In genomic region chr3:72451840-72452239, GRCh38 we compare ENCODE assay signal across 1 cellular context.
TF ChIP-seq lines count a peak whose summit lies in the region.

No MANE protein-coding gene starts in this region.

TF ChIP-seq in HepG2, 621 proteins besides CTCF, POLR2A, EP300 and RAD21:
- no peak for TF ChIP-seq NR1H2 (CRISPR knock-in tag; IDR thresholded peaks at IDR 0.05; ENCODE audit: borderline replicate concordance, low read depth)
- no peak for TF ChIP-seq IRF2 (CRISPR knock-in tag; IDR thresholded peaks at IDR 0.05)
- no peak for TF ChIP-seq HDAC6 (IDR thresholded peaks at IDR 0.05; ENCODE audit: low read depth, low read length)
- TF ChIP-seq ZSCAN29 (CRISPR knock-in tag; conservative IDR thresholded peaks at IDR 0.05) = no peak
- TF ChIP-seq PTBP1 (IDR thresholded peaks at IDR 0.05; ENCODE audit: low read depth, low read length, poor library complexity, severe bottlenecking) = no peak
- TF ChIP-seq MED8 (CRISPR knock-in tag; IDR thresholded peaks at IDR 0.05; ENCODE audit: insufficient replicate concordance) = no peak
